ENCODE assay signal across 22 cellular contexts in the genomic region with DNA sequence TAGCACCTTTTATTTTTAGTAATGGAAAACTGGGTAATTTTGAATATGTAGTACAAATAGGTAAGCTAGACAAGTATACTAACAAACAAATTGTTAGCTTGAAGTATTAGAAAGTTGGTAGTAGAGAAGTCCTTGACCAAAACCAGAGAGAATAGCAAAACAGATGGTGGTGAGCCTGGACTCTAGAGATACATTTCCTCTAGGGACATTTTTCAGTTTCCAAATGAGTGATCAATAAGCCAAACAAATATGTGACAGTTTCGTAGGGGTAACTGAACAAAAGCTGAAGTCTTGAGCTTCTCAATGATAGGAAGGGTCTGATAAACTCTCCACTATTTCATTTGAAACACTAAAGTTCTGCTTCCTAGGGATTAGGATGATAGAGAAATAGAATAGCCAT.
A peak's percentile ranks its signal among the peaks of the same experiment; 100 is the strongest.
DNase-seq lines count a peak whose midpoint lies in the region; ATAC-seq and TF ChIP-seq lines count a peak whose summit lies in the region.
"Had no signal": no experiment of that assay in that cellular context is flagged by ENCODE, and none has a peak within 500 bp of the region (broad histone marks: within the 10 kb centered on the region; RNA-seq: fewer than 3 reads in every experiment).

No MANE protein-coding gene starts in this region.

- peaks cover 13% of the 10 kb centered on the region for H3K4me1 ChIP-seq in KMS-11 (ENCODE audit: low read depth, poor library complexity, severe bottlenecking)
- H3K4me1 ChIP-seq in GM23338 (ENCODE audit: insufficient read depth) = no peaks in the 10 kb centered on the region
- H3K4me1 ChIP-seq: colonic mucosa had no signal

- H3F3A ChIP-seq in GM23338 (replicated peaks; ENCODE audit: low read depth) = no peaks in the 10 kb centered on the region

- H3K9ac ChIP-seq in KMS-11 = no peak overlapping the region

- H3K27ac Mint-ChIP-seq in endothelial cell (ENCODE audit: unreplicated experiment) (no peak overlapping the region), GM23338 (no peak overlapping the region)
- H3K27ac Mint-ChIP-seq: activated naive CD4-positive, alpha-beta T cell treated with anti-CD3 and anti-CD28 coated beads for 36 hours; naive B cell had no signal

- no peaks in the 10 kb centered on the region for H3K27me3 Mint-ChIP-seq in endothelial cell (ENCODE audit: unreplicated experiment)
- no peaks in the 10 kb centered on the region for H3K27me3 Mint-ChIP-seq in GM23338 (ENCODE audit: insufficient read depth, low read depth, poor library complexity)

- H3K4me2 ChIP-seq in KMS-11 (peak overlapping the region; percentile 0; the same call in 1 of the 2 replicates), GM23338 (no peak overlapping the region)

- H4K20me1 ChIP-seq in KMS-11 (ENCODE audit: insufficient read depth) (no peaks in the 10 kb centered on the region), GM23338 (replicated peaks; ENCODE audit: insufficient read depth) (no peaks in the 10 kb centered on the region)

- no peaks in the 10 kb centered on the region for H3K36me3 ChIP-seq in KMS-11 (ENCODE audit: insufficient read depth)
- no peaks in the 10 kb centered on the region for H3K36me3 ChIP-seq in GM23338 (ENCODE audit: insufficient read depth)
- H3K36me3 ChIP-seq: colonic mucosa, thoracic aorta had no signal

- H3K4me1 Mint-ChIP-seq in endothelial cell (ENCODE audit: unreplicated experiment) = no peaks in the 10 kb centered on the region
- H3K4me1 Mint-ChIP-seq in GM23338 = no peaks in the 10 kb centered on the region
- H3K4me1 Mint-ChIP-seq: naive B cell had no signal

- TF ChIP-seq CTCF in KMS-11 (conservative IDR thresholded peaks at IDR 0.05; ENCODE audit: low read depth, low read length) = no peak
- no peak for TF ChIP-seq CTCF in endothelial cell (IDR thresholded peaks at IDR 0.05; ENCODE audit: unreplicated experiment)
- TF ChIP-seq CTCF in GM23338 (conservative IDR thresholded peaks at IDR 0.05; ENCODE audit: low read depth in 2 of 2) = no peak

- H3K4me3 Mint-ChIP-seq in endothelial cell (ENCODE audit: unreplicated experiment) (no peak overlapping the region), GM23338 (no peak overlapping the region)
- H3K4me3 Mint-ChIP-seq: activated naive CD4-positive, alpha-beta T cell treated with anti-CD3 and anti-CD28 coated beads for 36 hours; naive B cell had no signal

- H3K4me3 ChIP-seq in KMS-11 (IDR thresholded peaks at IDR 0.05; ENCODE audit: insufficient read depth, low read depth, low read length) = no peak overlapping the region
- H3K4me3 ChIP-seq in GM23338 = no peak overlapping the region
- H3K4me3 ChIP-seq: colonic mucosa, lung, SK-N-MC, skin epidermis, thoracic aorta had no signal

- H3K9me3 Mint-ChIP-seq in endothelial cell (ENCODE audit: unreplicated experiment) (no peaks in the 10 kb centered on the region), GM23338 (no peaks in the 10 kb centered on the region; the same call in 2 of the 3 replicates)

- H2AFZ ChIP-seq in KMS-11 (ENCODE audit: low read depth) (no peak overlapping the region), GM23338 (no peak overlapping the region)

- no peaks in the 10 kb centered on the region for H3K79me2 ChIP-seq in KMS-11 (ENCODE audit: insufficient read depth, low read depth)
- H3K79me2 ChIP-seq in GM23338 (replicated peaks; ENCODE audit: insufficient read depth) = no peaks in the 10 kb centered on the region

- peaks cover 6% of the 10 kb centered on the region for H3K9me2 ChIP-seq in GM23338 (ENCODE audit: insufficient read depth)

- no peak for DNase-seq in endothelial cell (ENCODE audit: low spot score)
- no peak for DNase-seq in NCI-H1048 (lab: John Stamatoyannopoulos, UW)
- DNase-seq in GM23338 (ENCODE audit: low spot score) = no peak
- DNase-seq: activated CD4-positive, alpha-beta T cell treated with anti-CD3 and anti-CD28 coated beads for 48 hours; activated naive CD4-positive, alpha-beta T cell treated with anti-CD3 and anti-CD28 coated beads for 36 hours; colonic mucosa; COR-L47; erythroblast; naive B cell; NCI-H2081 treated with DMSO at 0.1 percent for 48 hours; NCI-H526; stimulated activated CD4-positive, alpha-beta T cell treated with anti-CD3 and anti-CD28 coated beads, Interleukin-4, amount 100 ng/mL, for 4 hours; T1000 had no signal

- H3K27ac ChIP-seq in KMS-11 (no peak overlapping the region), GM23338 (ENCODE audit: low read depth) (no peak overlapping the region)
- H3K27ac ChIP-seq: colonic mucosa, SK-N-MC, skin epidermis, thoracic aorta had no signal

- ATAC-seq in GM18858 (IDR thresholded peaks at IDR 0.05; ENCODE audit: unreplicated experiment) (peak; percentile 92), GM19467 (IDR thresholded peaks at IDR 0.05; ENCODE audit: unreplicated experiment) (peak; percentile 90), HG02938 (IDR thresholded peaks at IDR 0.05; ENCODE audit: unreplicated experiment) (peak; percentile 56), HG03025 (IDR thresholded peaks at IDR 0.05; ENCODE audit: low FRiP score, unreplicated experiment) (no peak), GM23338 (no peak)

- H3K27me3 ChIP-seq in KMS-11 (ENCODE audit: insufficient read depth, low read depth) (no peaks in the 10 kb centered on the region), GM23338 (ENCODE audit: insufficient read depth) (no peaks in the 10 kb centered on the region)
- H3K27me3 ChIP-seq: colonic mucosa had no signal

- H3K36me3 Mint-ChIP-seq in endothelial cell (ENCODE audit: low read depth, unreplicated experiment) (no peaks in the 10 kb centered on the region), GM23338 (ENCODE audit: low read depth) (no peaks in the 10 kb centered on the region)
- H3K36me3 Mint-ChIP-seq: naive B cell had no signal

TF ChIP-seq in GM23338, 12 proteins besides CTCF, POLR2A, EP300 and RAD21:
- TF ChIP-seq, protein P1, sequence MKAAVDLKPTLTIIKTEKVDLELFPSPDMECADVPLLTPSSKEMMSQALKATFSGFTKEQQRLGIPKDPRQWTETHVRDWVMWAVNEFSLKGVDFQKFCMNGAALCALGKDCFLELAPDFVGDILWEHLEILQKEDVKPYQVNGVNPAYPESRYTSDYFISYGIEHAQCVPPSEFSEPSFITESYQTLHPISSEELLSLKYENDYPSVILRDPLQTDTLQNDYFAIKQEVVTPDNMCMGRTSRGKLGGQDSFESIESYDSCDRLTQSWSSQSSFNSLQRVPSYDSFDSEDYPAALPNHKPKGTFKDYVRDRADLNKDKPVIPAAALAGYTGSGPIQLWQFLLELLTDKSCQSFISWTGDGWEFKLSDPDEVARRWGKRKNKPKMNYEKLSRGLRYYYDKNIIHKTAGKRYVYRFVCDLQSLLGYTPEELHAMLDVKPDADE (IDR thresholded peaks at IDR 0.05) = no peak
- TF ChIP-seq REST (IDR thresholded peaks at IDR 0.05; ENCODE audit: unreplicated experiment) = no peak

Comparison
In these comparisons a context has a peak if more than half of its experiments do, and no peak if none do; other contexts are left out.
1. ATAC-seq: peak in GM18858 (single experiment), GM19467 (single experiment) and HG02938 (single experiment); none in HG03025 (single experiment) and GM23338 (single experiment).